10 cellular contexts compared by ENCODE assay signal in genomic region chr19:38697641-38698071, GRCh38. TPM values are rescaled to one million over a fixed set of nuclear protein-coding genes. Genes with fewer than 3 reads are reported as not detected.
DNase-seq lines count a peak whose midpoint lies in the region; ATAC-seq and TF ChIP-seq lines count a peak whose summit lies in the region.
"Had no signal": no experiment of that assay in that cellular context is flagged by ENCODE, and none has a peak within 500 bp of the region (broad histone marks: within the 10 kb centered on the region; RNA-seq: fewer than 3 reads in every experiment).

No MANE protein-coding gene starts in this region.

- H3K27ac ChIP-seq in heart left ventricle (peak overlapping the region in 11 of 12 donors; percentile 23 to 96 (median 86)), epithelial cell of prostate (peak overlapping the region; percentile 100), upper lobe of right lung (peak overlapping the region; percentile 25)

- no peaks in the 10 kb centered on the region for H3K9me3 ChIP-seq in heart left ventricle
- H3K9me3 ChIP-seq in upper lobe of right lung, result no peaks in the 10 kb centered on the region

- ATAC-seq in heart left ventricle (no peak), left ventricle myocardium superior (no peak), upper lobe of right lung (no peak), HG02763 (IDR thresholded peaks at IDR 0.05; ENCODE audit: unreplicated experiment) (no peak)

- WGBS in heart left ventricle, 4 donors, result 65 to 87% (median 68%) methylated on average over 7 to 11 of the region's 11 CpGs

- H3K36me3 ChIP-seq in heart left ventricle, result peaks cover 3 to 57% (median 37%) of the 10 kb centered on the region in 9 donors
- H3K36me3 ChIP-seq in upper lobe of right lung, result peaks cover 34% of the 10 kb centered on the region

- TF ChIP-seq POLR2A in heart left ventricle (IDR thresholded peaks at IDR 0.05), result no peak

- H3K9me3 Mint-ChIP-seq in nephron progenitor cell, result no peaks in the 10 kb centered on the region

- H3K4me1 ChIP-seq in heart left ventricle (peaks cover 21 to 100% (median 93%) of the 10 kb centered on the region in 12 donors), upper lobe of right lung (peaks cover 91% of the 10 kb centered on the region)

- H3K4me3 Mint-ChIP-seq in nephron progenitor cell, result no peak overlapping the region

- no peak overlapping the region for H3K4me3 ChIP-seq in heart left ventricle
- H3K4me3 ChIP-seq in upper lobe of right lung, result no peak overlapping the region

- no peaks in the 10 kb centered on the region for H3K27me3 Mint-ChIP-seq in nephron progenitor cell (ENCODE audit: low read depth, poor library complexity)

- TF ChIP-seq CTCF in heart left ventricle (IDR thresholded peaks at IDR 0.05) (no peak), nephron progenitor cell (IDR thresholded peaks at IDR 0.05) (no peak), upper lobe of right lung (IDR thresholded peaks at IDR 0.05) (no peak)

- DNase-seq in heart left ventricle (no peak), left ventricle myocardium superior (no peak), epithelial cell of prostate (ENCODE audit: low read depth, low spot score) (no peak), nephron progenitor cell (no peak), upper lobe of right lung (peak; percentile 52), AG08395 (ENCODE audit: low spot score) (no peak)
- no peak for DNase-seq in central memory CD4-positive, alpha-beta T cell
- DNase-seq: dermis blood vessel endothelial cell, MV-4-11 had no signal

- peaks cover 90% of the 10 kb centered on the region for H3K4me1 Mint-ChIP-seq in nephron progenitor cell

- intact Hi-C loops in heart left ventricle (cut with DNase I) (no loop called here), left ventricle myocardium superior (cut with micrococcal nuclease) (no loop called here), upper lobe of right lung (cut with DNase I) (no loop called here)

- H3K27ac Mint-ChIP-seq in nephron progenitor cell, result peak overlapping the region; percentile 94

- no peaks in the 10 kb centered on the region for H3K27me3 ChIP-seq in heart left ventricle
- H3K27me3 ChIP-seq in upper lobe of right lung, result no peaks in the 10 kb centered on the region

- H3K36me3 Mint-ChIP-seq in nephron progenitor cell (ENCODE audit: low read depth), result peaks cover 5% of the 10 kb centered on the region

RNA-seq across cellular contexts. Expression of gene CAPN12, which starts 46.6 kb away (rescaled TPM):
- total RNA-seq in heart left ventricle (1 to 10 TPM in 2 of 9 donors, under 1 TPM in 7; 0.36 to 1.8 (median 0.72) TPM), left ventricle myocardium superior (not detected), upper lobe of right lung (14.4 TPM)
- 1 to 10 TPM in 1 of 2 donors, under 1 TPM in 1; 0.91 to 1.4 TPM for polyA plus RNA-seq in heart left ventricle
- total RNA-seq: dermis blood vessel endothelial cell had no signal

RNA-seq across cellular contexts. Expression of gene ACTN4, which starts 50.2 kb away (rescaled TPM):
- total RNA-seq in heart left ventricle, result 100 to 1,000 TPM; 124 to 307 (median 154) TPM
- 100 to 1,000 TPM; 100 to 107 TPM for polyA plus RNA-seq in heart left ventricle
- 131 TPM for total RNA-seq in left ventricle myocardium superior
- 565 TPM for total RNA-seq in upper lobe of right lung

Comparison
In these comparisons a context has a peak if more than half of its experiments do, and no peak if none do; other contexts are left out.
1. H3K27ac ChIP-seq: peak in every context shown above with its lines; median percentile 100 in epithelial cell of prostate; 86 in heart left ventricle; 25 in upper lobe of right lung.